8 cellular contexts compared by ENCODE assay signal in genomic region chr2:47272031-47272864, GRCh38.
DNase-seq lines count a peak whose midpoint lies in the region; ATAC-seq and TF ChIP-seq lines count a peak whose summit lies in the region.

No MANE protein-coding gene starts in this region.

- no peaks in the 10 kb centered on the region for H3K79me2 ChIP-seq in OCI-LY3 (ENCODE audit: low read length)

- H3K27ac ChIP-seq in OCI-LY3 (ENCODE audit: low read length) (no peak overlapping the region), esophagus muscularis mucosa (replicated peaks in 1 of 4) (peak overlapping the region; percentile 59 to 83 (median 80)), muscle layer of duodenum (ENCODE audit: low read length) (peak overlapping the region; percentile 63)

- no peaks in the 10 kb centered on the region for H3K36me3 ChIP-seq in OCI-LY3 (replicated peaks; ENCODE audit: low read depth, low read length)
- H3K36me3 ChIP-seq in esophagus muscularis mucosa = no peaks in the 10 kb centered on the region
- no peaks in the 10 kb centered on the region for H3K36me3 ChIP-seq in muscle layer of duodenum (ENCODE audit: control insufficient read depth in 1 of 2, insufficient read depth in 2 of 2, low read length in 2 of 2)

- H3K36me3 Mint-ChIP-seq in activated T-cell treated with anti-CD3 and anti-CD28 coated beads, Interleukin-2, amount 50 U/mL, for 24 hours (ENCODE audit: low read depth) = no peaks in the 10 kb centered on the region
- H3K36me3 Mint-ChIP-seq in stimulated activated memory B cell treated with anti-CD40 and anti-IgM and Interleukin-4, amounts not matched to agents 10 μg/mL and 1 μg/mL and 100 μg/mL, for 72 hours = no peaks in the 10 kb centered on the region

- H4K20me1 ChIP-seq in OCI-LY3 (ENCODE audit: insufficient read depth, low read length) = no peaks in the 10 kb centered on the region

- 30% methylated on average over 14 of the region's 46 CpGs for WGBS in esophagus muscularis mucosa

- peak overlapping the region; percentile 98 for H2AFZ ChIP-seq in OCI-LY3 (ENCODE audit: low read depth, low read length)

- H3K27me3 ChIP-seq in OCI-LY3 (ENCODE audit: low read depth, low read length) (no peaks in the 10 kb centered on the region), esophagus muscularis mucosa (no peaks in the 10 kb centered on the region), muscle layer of duodenum (ENCODE audit: low read depth, low read length) (no peaks in the 10 kb centered on the region)

- POLR2A ChIA-PET in AG04449 (lab: Yijun Ruan, JAX) = interaction anchor here (1.4 kb wide), 1 partner anchor 100 kb away, joined by 4 read pairs; no protein-coding TSS in a partner anchor

- H3K4me2 ChIP-seq in OCI-LY3 (ENCODE audit: low read length) = peak overlapping the region; percentile 91

- H3K4me3 ChIP-seq in AG04449 (ENCODE audit: low read depth, low read length) (peak overlapping the region; percentile 32), OCI-LY3 (ENCODE audit: low read length) (peak overlapping the region; percentile 82), esophagus muscularis mucosa (peak overlapping the region; percentile 40 to 50 (median 44)), muscle layer of duodenum (ENCODE audit: low read depth in 1 of 2, low read length in 2 of 2) (peak overlapping the region; percentile 54 to 64)

- peak; percentile 63 for ATAC-seq in GM18861 (IDR thresholded peaks at IDR 0.05; ENCODE audit: unreplicated experiment)
- ATAC-seq in HG03432 (IDR thresholded peaks at IDR 0.05; ENCODE audit: unreplicated experiment) = peak; percentile 86
- ATAC-seq in stimulated activated memory B cell treated with anti-CD40 and anti-IgM and Interleukin-4, amounts not matched to agents 10 μg/mL and 1 μg/mL and 100 μg/mL, for 72 hours = peak; percentile 83

- CTCF ChIA-PET in AG04449 (lab: Yijun Ruan, JAX) = interaction anchor here (0.6 to 5.8 kb wide), 21 partner anchors 8 to 353 kb away, joined by 3 to 56 read pairs (median 4); no protein-coding TSS in a partner anchor

- no peak for TF ChIP-seq POLR2A in esophagus muscularis mucosa (IDR thresholded peaks at IDR 0.05; ENCODE audit: low read depth)

- H3K27ac Mint-ChIP-seq in activated T-cell treated with anti-CD3 and anti-CD28 coated beads, Interleukin-2, amount 50 U/mL, for 24 hours = no peak overlapping the region
- peak overlapping the region; percentile 83 for H3K27ac Mint-ChIP-seq in stimulated activated memory B cell treated with anti-CD40 and anti-IgM and Interleukin-4, amounts not matched to agents 10 μg/mL and 1 μg/mL and 100 μg/mL, for 72 hours

- H3K4me1 Mint-ChIP-seq in activated T-cell treated with anti-CD3 and anti-CD28 coated beads, Interleukin-2, amount 50 U/mL, for 24 hours (ENCODE audit: low read depth) = peaks cover 2% of the 10 kb centered on the region
- H3K4me1 Mint-ChIP-seq in stimulated activated memory B cell treated with anti-CD40 and anti-IgM and Interleukin-4, amounts not matched to agents 10 μg/mL and 1 μg/mL and 100 μg/mL, for 72 hours = peaks cover 28% of the 10 kb centered on the region

- DNase-seq in AG04449 (ENCODE audit: low read depth, low spot score) (no peak), esophagus muscularis mucosa (ENCODE audit: extremely low spot score) (no peak)
- DNase-seq in activated T-cell treated with anti-CD3 and anti-CD28 coated beads, Interleukin-2, amount 50 U/mL, for 24 hours = peak; percentile 79

- peak; percentile 97 for TF ChIP-seq CTCF in AG04449 (IDR thresholded peaks at IDR 0.05; ENCODE audit: insufficient read depth, low read length, missing control alignments)
- TF ChIP-seq CTCF in OCI-LY3 (IDR thresholded peaks at IDR 0.05; ENCODE audit: low read depth, low read length) = peak; percentile 90
- TF ChIP-seq CTCF in esophagus muscularis mucosa (IDR thresholded peaks at IDR 0.05) = peak in 2 of 3 experiments; percentile 94 to 98

- no peaks in the 10 kb centered on the region for H3K9me3 ChIP-seq in OCI-LY3 (ENCODE audit: insufficient read depth, low read length)
- no peaks in the 10 kb centered on the region for H3K9me3 ChIP-seq in esophagus muscularis mucosa
- no peaks in the 10 kb centered on the region for H3K9me3 ChIP-seq in muscle layer of duodenum (ENCODE audit: control insufficient read depth in 1 of 2, low read length in 2 of 2)

- intact Hi-C loops in esophagus muscularis mucosa (cut with DNase I) = loop anchor here (5.0 kb wide), 1 partner anchor 195 kb away; no protein-coding TSS in a partner anchor

- peak overlapping the region; percentile 70 for H3K9ac ChIP-seq in OCI-LY3 (ENCODE audit: low read length)

- no peaks in the 10 kb centered on the region for H3K9me3 Mint-ChIP-seq in activated T-cell treated with anti-CD3 and anti-CD28 coated beads, Interleukin-2, amount 50 U/mL, for 24 hours
- no peaks in the 10 kb centered on the region for H3K9me3 Mint-ChIP-seq in stimulated activated memory B cell treated with anti-CD40 and anti-IgM and Interleukin-4, amounts not matched to agents 10 μg/mL and 1 μg/mL and 100 μg/mL, for 72 hours

- peak overlapping the region; percentile 63 for H3K4me3 Mint-ChIP-seq in activated T-cell treated with anti-CD3 and anti-CD28 coated beads, Interleukin-2, amount 50 U/mL, for 24 hours
- H3K4me3 Mint-ChIP-seq in stimulated activated memory B cell treated with anti-CD40 and anti-IgM and Interleukin-4, amounts not matched to agents 10 μg/mL and 1 μg/mL and 100 μg/mL, for 72 hours = peak overlapping the region; percentile 85

- H3K4me1 ChIP-seq in OCI-LY3 (ENCODE audit: low read length) (peaks cover 8% of the 10 kb centered on the region; the same call in 1 of the 2 replicates), esophagus muscularis mucosa (peaks cover 34 to 55% (median 54%) of the 10 kb centered on the region in 4 donors), muscle layer of duodenum (ENCODE audit: control insufficient read depth in 1 of 2, insufficient read depth in 2 of 2, low read length in 2 of 2) (peaks cover 12 to 15% of the 10 kb centered on the region in 2 donors)

- no peak for TF ChIP-seq EP300 in esophagus muscularis mucosa (IDR thresholded peaks at IDR 0.05)

- no peaks in the 10 kb centered on the region for H3K27me3 Mint-ChIP-seq in activated T-cell treated with anti-CD3 and anti-CD28 coated beads, Interleukin-2, amount 50 U/mL, for 24 hours
- no peaks in the 10 kb centered on the region for H3K27me3 Mint-ChIP-seq in stimulated activated memory B cell treated with anti-CD40 and anti-IgM and Interleukin-4, amounts not matched to agents 10 μg/mL and 1 μg/mL and 100 μg/mL, for 72 hours

Comparison
In these comparisons a context has a peak if more than half of its experiments do, and no peak if none do; other contexts are left out.
1. H3K4me3 ChIP-seq: peak in every context shown above with its lines; median percentile 82 in OCI-LY3; 59 in muscle layer of duodenum; 44 in esophagus muscularis mucosa; 32 in AG04449.